24 cellular contexts compared by ENCODE assay signal in genomic region chr21:40425981-40426380, GRCh38.
"Had no signal": no experiment of that assay in that cellular context is flagged by ENCODE, and none has a peak within 500 bp of the region (broad histone marks: within the 10 kb centered on the region; RNA-seq: fewer than 3 reads in every experiment).

No MANE protein-coding gene starts in this region.

- DNase-seq: activated CD4-positive, alpha-beta T cell treated with anti-CD3 and anti-CD28 coated beads for 1 hour; activated CD4-positive, alpha-beta T cell treated with anti-CD3 and anti-CD28 coated beads for 4 hours; activated CD4-positive, alpha-beta T cell treated with anti-CD3 and anti-CD28 coated beads, Interleukin-2, amount 10 ng/mL, durations not matched to agents 7 days and 5 days; activated CD4-positive, alpha-beta T cell treated with anti-CD3 and anti-CD28 coated beads, Interleukin-2, amount 50 U/mL, for 4 hours; activated CD8-positive, alpha-beta memory T cell treated with anti-CD3 and anti-CD28 coated beads for 24 hours; activated CD8-positive, alpha-beta T cell treated with anti-CD3 and anti-CD28 coated beads for 36 hours; activated effector memory CD4-positive, alpha-beta T cell treated with Interleukin-2 at 50 U/mL for 16 hours; activated gamma-delta T cell treated with Interleukin-2 at 50 U/mL for 16 hours; activated naive CD4-positive, alpha-beta T cell treated with anti-CD3 and anti-CD28 coated beads, Interleukin-2, amount 50 U/mL, for 16 hours; activated naive CD4-positive, alpha-beta T cell treated with Interleukin-2 at 50 U/mL for 16 hours; activated T-cell treated with anti-CD3 and anti-CD28 coated beads, Interleukin-2, amount 50 U/mL, for 4 hours; amniotic stem cell; anterior cingulate cortex; brain microvascular endothelial cell; dorsolateral prefrontal cortex; effector memory CD4-positive, alpha-beta T cell; endodermal cell; foreskin fibroblast; hippocampal formation had no signal

- H3K4me3 ChIP-seq: coronary artery, dorsolateral prefrontal cortex had no signal

- H3K27ac ChIP-seq: brain microvascular endothelial cell, coronary artery, VCaP had no signal

- H3K36me3 ChIP-seq: brain microvascular endothelial cell had no signal

- H3K27me3 ChIP-seq: brain microvascular endothelial cell, dorsolateral prefrontal cortex had no signal

- ATAC-seq: activated CD8-positive, alpha-beta T cell treated with anti-CD3 and anti-CD28 coated beads for 36 hours; activated T-cell treated with anti-CD3 and anti-CD28 coated beads, Interleukin-2, amount 50 U/mL, for 4 hours; activated T-helper 17 cell treated with anti-CD3 and anti-CD28 coated beads, Interleukin-2, amount 50 U/mL, for 72 hours; esophagus mucosa; WTC11 had no signal
